Comparison of ENCODE assay signal across 1 cellular context in the genomic region with DNA sequence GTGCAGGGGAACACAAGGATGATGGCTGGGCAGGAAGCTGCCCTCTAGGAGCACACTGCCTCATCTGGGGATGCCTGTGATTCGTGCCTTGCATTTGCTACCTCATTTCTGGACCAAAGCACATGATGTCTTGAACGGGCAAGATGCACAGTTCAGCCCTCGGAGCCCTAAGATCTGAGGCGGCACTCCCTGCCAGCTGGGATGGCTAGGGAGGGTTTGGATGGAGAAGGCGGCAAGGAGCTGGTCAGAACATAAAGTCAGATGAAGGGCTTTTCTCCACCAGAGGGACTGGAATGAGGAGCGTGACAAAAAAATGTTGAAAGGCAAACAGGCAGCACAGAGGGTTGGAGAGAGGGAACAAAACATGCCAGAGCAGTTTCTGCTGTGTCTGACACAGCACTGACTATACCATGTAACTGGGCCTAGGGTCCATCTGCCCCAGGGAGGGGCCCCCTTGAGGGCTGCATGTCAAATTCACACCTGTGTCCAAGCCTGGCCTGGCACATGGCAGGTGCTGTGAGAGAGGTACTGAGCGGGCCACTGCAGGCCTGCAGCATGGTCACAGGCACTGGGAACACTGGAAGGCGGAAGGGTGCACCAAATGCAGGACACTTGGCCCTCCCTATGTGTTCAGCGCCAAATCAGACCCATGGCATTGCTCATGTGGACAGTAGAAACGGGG.
TF ChIP-seq lines count a peak whose summit lies in the region.

No MANE protein-coding gene starts in this region.

TF ChIP-seq in K562, 482 proteins besides CTCF, POLR2A, EP300 and RAD21:
- no peak for TF ChIP-seq ARHGAP35 (IDR thresholded peaks at IDR 0.05; ENCODE audit: partially characterized antibody)
- 0 out of 2 replicates have a peak, but pooled peaks have one; percentile 13 for TF ChIP-seq ZFX (CRISPR knock-in tag; IDR thresholded peaks at IDR 0.05)
- peak; percentile 49; the same call in 1 of the 2 replicates for TF ChIP-seq POLR2G (IDR thresholded peaks at IDR 0.05; ENCODE audit: low read depth, low read length)
TF ChIP-seq in K562: peak in this region for 2.
